In the genomic region with DNA sequence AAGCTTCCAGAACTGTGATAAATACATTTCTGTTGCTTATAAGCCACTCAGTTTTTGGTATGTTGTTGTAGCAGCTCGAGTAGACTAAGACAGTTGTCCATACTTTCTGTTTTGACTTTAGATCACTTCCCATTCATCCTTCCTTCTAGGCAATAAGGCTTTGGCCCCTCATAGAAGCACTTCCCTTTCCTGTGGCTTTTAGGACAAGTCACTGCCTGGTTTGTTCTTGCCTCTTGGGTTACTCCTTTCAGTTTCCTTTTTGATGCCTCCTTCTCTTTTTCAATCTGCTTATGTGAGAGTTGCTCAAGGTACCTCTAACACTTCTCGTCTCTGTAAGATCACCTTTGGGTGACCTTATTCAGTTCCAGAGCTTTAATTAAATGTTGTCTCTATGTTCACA, we compare ENCODE assay signal across 13 cellular contexts.
DNase-seq lines count a peak whose midpoint lies in the region; ATAC-seq, FAIRE-seq and TF ChIP-seq lines count a peak whose summit lies in the region.
"Had no signal": no experiment of that assay in that cellular context is flagged by ENCODE, and none has a peak within 500 bp of the region (broad histone marks: within the 10 kb centered on the region; RNA-seq: fewer than 3 reads in every experiment).

No MANE protein-coding gene starts in this region.

- no peak for FAIRE-seq in pancreas (lab: Jason Lieb, UNC)

- no peak for TF ChIP-seq CTCF in pancreas (IDR thresholded peaks at IDR 0.05)

- no peaks in the 10 kb centered on the region for H3K4me1 ChIP-seq in pancreas
- H3K4me1 ChIP-seq in CD4-positive, alpha-beta memory T cell (ENCODE audit: insufficient read depth, low read length) = no peaks in the 10 kb centered on the region

- no peak overlapping the region for H3K4me3 ChIP-seq in pancreas
- no peak overlapping the region for H3K4me3 ChIP-seq in CD4-positive, alpha-beta memory T cell (ENCODE audit: low read length in 2 of 2)
- H3K4me3 ChIP-seq: SK-N-MC, thoracic aorta had no signal

- no peaks in the 10 kb centered on the region for H3K36me3 ChIP-seq in pancreas
- no peaks in the 10 kb centered on the region for H3K36me3 ChIP-seq in CD4-positive, alpha-beta memory T cell (ENCODE audit: insufficient read depth, low read length)
- H3K36me3 ChIP-seq: thoracic aorta had no signal

- H3K9me3 ChIP-seq in pancreas = no peaks in the 10 kb centered on the region
- H3K9me3 ChIP-seq in CD4-positive, alpha-beta memory T cell (ENCODE audit: control insufficient read depth in 1 of 2, low read length in 2 of 2) = no peaks in the 10 kb centered on the region
- H3K9me3 ChIP-seq: thoracic aorta had no signal

- peaks cover 0 to 5% (median 4%) of the 10 kb centered on the region in 4 donors for H3K4me1 Mint-ChIP-seq in CD4-positive, alpha-beta memory T cell

- H3K27me3 Mint-ChIP-seq in CD4-positive, alpha-beta memory T cell = peaks cover 0 to 1% of the 10 kb centered on the region in 2 donors
- H3K27me3 Mint-ChIP-seq: activated naive CD4-positive, alpha-beta T cell treated with anti-CD3 and anti-CD28 coated beads, Interleukin-2, amount 10 ng/mL, durations not matched to agents 7 days and 5 days had no signal

- CTCF ChIA-PET in CD4-positive, alpha-beta memory T cell (lab: Charles Lee; ENCODE audit: partially characterized antibody) = no interaction called here

- intact Hi-C loops in pancreas (cut with DNase I) = no loop called here
- intact Hi-C loops in CD4-positive, alpha-beta memory T cell (cut with micrococcal nuclease) = no loop called here

- no peaks in the 10 kb centered on the region for H3K36me3 Mint-ChIP-seq in CD4-positive, alpha-beta memory T cell
- H3K36me3 Mint-ChIP-seq: activated naive CD4-positive, alpha-beta T cell treated with anti-CD3 and anti-CD28 coated beads, Interleukin-2, amount 10 ng/mL, durations not matched to agents 7 days and 5 days; IgD-negative memory B cell had no signal

- no peak overlapping the region for H3K27ac Mint-ChIP-seq in CD4-positive, alpha-beta memory T cell
- H3K27ac Mint-ChIP-seq: activated naive CD4-positive, alpha-beta T cell treated with anti-CD3 and anti-CD28 coated beads, Interleukin-2, amount 10 ng/mL, durations not matched to agents 7 days and 5 days; IgD-negative memory B cell had no signal

- 27 to 32% methylated on average over 2 of the region's 2 CpGs for WGBS in pancreas, 2 donors

- H3K4me3 Mint-ChIP-seq in CD4-positive, alpha-beta memory T cell = no peak overlapping the region
- H3K4me3 Mint-ChIP-seq: activated naive CD4-positive, alpha-beta T cell treated with anti-CD3 and anti-CD28 coated beads, Interleukin-2, amount 10 ng/mL, durations not matched to agents 7 days and 5 days had no signal

- peaks cover 0 to 7% (median under 1%) of the 10 kb centered on the region in 8 donors for H3K9me3 Mint-ChIP-seq in CD4-positive, alpha-beta memory T cell

- POLR2A ChIA-PET in CD4-positive, alpha-beta memory T cell (lab: Charles Lee; ENCODE audit: partially characterized antibody) = no interaction called here

- peak; percentile 94 for ATAC-seq in GM18499 (IDR thresholded peaks at IDR 0.05; ENCODE audit: insufficient read depth, unreplicated experiment)
- ATAC-seq in GM21360 (IDR thresholded peaks at IDR 0.05; ENCODE audit: unreplicated experiment) = peak; percentile 86
- peak; percentile 94 for ATAC-seq in HG03135 (IDR thresholded peaks at IDR 0.05; ENCODE audit: unreplicated experiment)
- ATAC-seq in pancreas = no peak

- no peaks in the 10 kb centered on the region for H3K27me3 ChIP-seq in pancreas
- no peaks in the 10 kb centered on the region for H3K27me3 ChIP-seq in CD4-positive, alpha-beta memory T cell (ENCODE audit: insufficient read depth, low read length)

- no peak overlapping the region for H3K27ac ChIP-seq in pancreas
- no peak overlapping the region for H3K27ac ChIP-seq in CD4-positive, alpha-beta memory T cell (ENCODE audit: low read depth, low read length)
- H3K27ac ChIP-seq: epithelial cell of prostate, SK-N-MC, thoracic aorta had no signal

- DNase-seq in SKM-1 treated with dmso at 0.1 percent for 144 hours (lab: John Stamatoyannopoulos, UW; ENCODE audit: unreplicated experiment) (peak; percentile 80), mesenteric fat pad (ENCODE audit: low spot score) (no peak), NCI-H510A treated with DMSO at 0.1 percent for 48 hours (lab: John Stamatoyannopoulos, UW) (no peak), pancreas (no peak)
- DNase-seq in CD4-positive, alpha-beta memory T cell = no peak
- DNase-seq: activated naive CD4-positive, alpha-beta T cell treated with anti-CD3 and anti-CD28 coated beads, Interleukin-2, amount 10 ng/mL, durations not matched to agents 7 days and 5 days had no signal

Comparison
In these comparisons a context has a peak if more than half of its experiments do, and no peak if none do; other contexts are left out.
1. ATAC-seq: peak in GM18499 (single experiment), GM21360 (single experiment) and HG03135 (single experiment); none in pancreas (0 of 4).